In the genomic region with DNA sequence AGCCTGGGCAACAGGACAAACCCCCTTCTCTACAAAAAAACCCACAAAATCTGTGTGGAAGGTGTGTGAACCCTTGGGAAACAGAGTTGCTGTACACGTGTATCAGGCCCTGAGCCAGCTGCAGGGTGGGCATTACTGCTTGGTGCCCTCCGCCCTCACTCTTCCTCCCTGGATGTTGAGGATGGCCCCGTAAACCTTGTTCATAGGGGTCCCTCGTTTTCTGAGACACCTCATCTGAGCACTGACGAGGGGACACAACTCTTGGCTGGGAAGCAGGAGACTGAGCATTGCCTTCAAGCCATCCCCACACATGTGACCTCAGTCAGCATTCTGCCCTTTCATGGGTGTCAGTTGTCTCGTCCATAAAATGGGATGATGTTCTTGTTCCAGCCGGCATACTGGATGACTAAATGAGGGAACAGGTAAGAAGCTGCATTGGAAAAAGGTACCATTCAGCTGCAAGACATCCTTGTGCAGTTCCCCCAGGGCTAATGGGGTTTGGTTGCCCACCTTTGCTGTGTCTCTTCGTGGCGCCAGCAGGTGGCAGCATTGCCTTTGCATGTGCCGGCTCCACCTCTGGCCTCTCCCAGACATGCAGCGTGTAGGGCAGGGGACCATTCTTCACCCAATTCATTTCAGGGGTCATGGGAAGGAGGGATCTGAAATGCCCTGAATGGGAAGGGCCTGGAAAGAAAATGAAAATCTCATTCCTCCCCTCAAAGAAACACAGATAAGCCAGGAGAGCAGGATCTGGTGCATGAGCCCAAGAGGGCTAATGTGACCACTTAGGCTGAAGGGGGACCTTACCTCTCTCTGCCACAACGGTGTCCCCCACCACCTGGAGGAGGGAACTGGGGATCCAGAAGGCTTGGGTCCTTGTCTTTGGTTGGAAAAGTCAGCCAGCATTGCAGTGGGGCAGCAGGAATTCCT, we compare ENCODE assay signal across 8 cellular contexts. TPM values are rescaled to one million over a fixed set of nuclear protein-coding genes. Genes with fewer than 3 reads are reported as not detected.
DNase-seq lines count a peak whose midpoint lies in the region; ATAC-seq and TF ChIP-seq lines count a peak whose summit lies in the region.

No MANE protein-coding gene starts in this region.

- DNase-seq in DMS53 (lab: John Stamatoyannopoulos, UW) (peak; percentile 73), LNCaP clone FGC (ENCODE audit: low read depth) (no peak), SJCRH30 (peak; percentile 82 to 91), activated gamma-delta T cell (lab: John Stamatoyannopoulos, UW) (peak; percentile 23), ovary (peak; percentile 78 to 89 (median 85)), tibial nerve (ENCODE audit: low spot score in 2 of 2) (peak; percentile 72 to 82)

- H3K4me3 ChIP-seq in LNCaP clone FGC (ENCODE audit: low read depth, low read length), result no peak overlapping the region
- no peak overlapping the region for H3K4me3 ChIP-seq in SJCRH30
- H3K4me3 ChIP-seq in gastroesophageal sphincter, result no peak overlapping the region
- no peak overlapping the region for H3K4me3 ChIP-seq in ovary
- H3K4me3 ChIP-seq in tibial nerve, result no peak overlapping the region

- no peak for TF ChIP-seq EP300 in gastroesophageal sphincter (IDR thresholded peaks at IDR 0.05)
- no peak for TF ChIP-seq EP300 in ovary (IDR thresholded peaks at IDR 0.05)
- TF ChIP-seq EP300 in tibial nerve (IDR thresholded peaks at IDR 0.05), result peak in 1 of 2 donors; percentile 73

- H3K27ac ChIP-seq in SJCRH30, result no peak overlapping the region
- peak overlapping the region in 3 of 4 donors; percentile 48 to 71 (median 59) for H3K27ac ChIP-seq in gastroesophageal sphincter
- peak overlapping the region in 1 of 2 donors; percentile 7 for H3K27ac ChIP-seq in ovary
- peak overlapping the region; percentile 56 to 87 (median 76) for H3K27ac ChIP-seq in tibial nerve

- intact Hi-C loops in ovary (cut with DNase I), result loop anchor here in 3 of 4 donors (2.0 to 10.0 kb wide), 9 partner anchors 114 to 746 kb away; a partner anchor contains a TSS

- no peaks in the 10 kb centered on the region for H3K9me3 ChIP-seq in SJCRH30 (replicated peaks)
- H3K9me3 ChIP-seq in gastroesophageal sphincter, result no peaks in the 10 kb centered on the region
- H3K9me3 ChIP-seq in ovary, result no peaks in the 10 kb centered on the region
- no peaks in the 10 kb centered on the region for H3K9me3 ChIP-seq in tibial nerve

- TF ChIP-seq POLR2A in gastroesophageal sphincter (IDR thresholded peaks at IDR 0.05), result no peak
- peak; percentile 17 for TF ChIP-seq POLR2A in ovary (IDR thresholded peaks at IDR 0.05)
- TF ChIP-seq POLR2A in tibial nerve (IDR thresholded peaks at IDR 0.05), result no peak

- 11 to 60% methylated on average over 2 to 3 of the region's 12 CpGs for WGBS in gastroesophageal sphincter (ENCODE audit: low coverage in 1 of 2), 2 donors
- WGBS in ovary, 3 donors, result 26 to 29% (median 28%) methylated on average over 12 of the region's 12 CpGs
- 28 to 30% methylated on average over 12 of the region's 12 CpGs for WGBS in tibial nerve, 2 donors

- peak; percentile 59 for TF ChIP-seq CTCF in LNCaP clone FGC (IDR thresholded peaks at IDR 0.05; ENCODE audit: control insufficient read depth, extremely low read depth, insufficient read depth)
- TF ChIP-seq CTCF in gastroesophageal sphincter (IDR thresholded peaks at IDR 0.05), result peak; percentile 89 to 96 (median 96)
- TF ChIP-seq CTCF in ovary (IDR thresholded peaks at IDR 0.05), result peak; percentile 76 to 98 (median 96)
- TF ChIP-seq CTCF in tibial nerve (IDR thresholded peaks at IDR 0.05), result peak; percentile 87 to 96 (median 93)

- peaks cover 21% of the 10 kb centered on the region for H3K4me1 ChIP-seq in SJCRH30
- H3K4me1 ChIP-seq in gastroesophageal sphincter, result peaks cover 0 to 43% (median 15%) of the 10 kb centered on the region in 3 donors
- peaks cover 14% of the 10 kb centered on the region for H3K4me1 ChIP-seq in ovary (ENCODE audit: insufficient read depth)
- H3K4me1 ChIP-seq in tibial nerve, result peaks cover 0 to 35% (median 18%) of the 10 kb centered on the region in 4 donors

- H3K27me3 ChIP-seq in SJCRH30 (peaks cover under 1% of the 10 kb centered on the region; the same call in 1 of the 2 replicates), gastroesophageal sphincter (no peaks in the 10 kb centered on the region), ovary (no peaks in the 10 kb centered on the region), tibial nerve (no peaks in the 10 kb centered on the region)

- peak; percentile 90 for ATAC-seq in GM21576 (IDR thresholded peaks at IDR 0.05; ENCODE audit: unreplicated experiment)
- ATAC-seq in gastroesophageal sphincter, result peak; percentile 78

- H3K36me3 ChIP-seq in SJCRH30, result no peaks in the 10 kb centered on the region
- no peaks in the 10 kb centered on the region for H3K36me3 ChIP-seq in gastroesophageal sphincter
- H3K36me3 ChIP-seq in ovary, result no peaks in the 10 kb centered on the region
- no peaks in the 10 kb centered on the region for H3K36me3 ChIP-seq in tibial nerve

RNA-seq across cellular contexts. Expression of a gene that starts 36.4 kb away (rescaled TPM):
- 3.5 and 4.7 TPM in 2 replicates for total RNA-seq in SJCRH30 (2014; rRNA removed; shearing (Covaris generic))
- total RNA-seq in gastroesophageal sphincter, result 10 to 100 TPM in 2 of 4 donors, 1 to 10 TPM in 2; 6.0 to 19.1 (median 9.8) TPM
- total RNA-seq in ovary, result 10 to 100 TPM in 6 of 7 donors, 1 to 10 TPM in 1; 8.8 to 33.0 (median 28.8) TPM
- 10 to 100 TPM in 1 of 2 donors, 1 to 10 TPM in 1; 6.2 to 17.4 TPM for polyA plus RNA-seq in ovary
- 10 to 100 TPM in 1 of 4 donors, 1 to 10 TPM in 3; 5.9 to 24.1 (median 7.6) TPM for total RNA-seq in tibial nerve
